ENCODE assay signal across 10 cellular contexts in the genomic region with DNA sequence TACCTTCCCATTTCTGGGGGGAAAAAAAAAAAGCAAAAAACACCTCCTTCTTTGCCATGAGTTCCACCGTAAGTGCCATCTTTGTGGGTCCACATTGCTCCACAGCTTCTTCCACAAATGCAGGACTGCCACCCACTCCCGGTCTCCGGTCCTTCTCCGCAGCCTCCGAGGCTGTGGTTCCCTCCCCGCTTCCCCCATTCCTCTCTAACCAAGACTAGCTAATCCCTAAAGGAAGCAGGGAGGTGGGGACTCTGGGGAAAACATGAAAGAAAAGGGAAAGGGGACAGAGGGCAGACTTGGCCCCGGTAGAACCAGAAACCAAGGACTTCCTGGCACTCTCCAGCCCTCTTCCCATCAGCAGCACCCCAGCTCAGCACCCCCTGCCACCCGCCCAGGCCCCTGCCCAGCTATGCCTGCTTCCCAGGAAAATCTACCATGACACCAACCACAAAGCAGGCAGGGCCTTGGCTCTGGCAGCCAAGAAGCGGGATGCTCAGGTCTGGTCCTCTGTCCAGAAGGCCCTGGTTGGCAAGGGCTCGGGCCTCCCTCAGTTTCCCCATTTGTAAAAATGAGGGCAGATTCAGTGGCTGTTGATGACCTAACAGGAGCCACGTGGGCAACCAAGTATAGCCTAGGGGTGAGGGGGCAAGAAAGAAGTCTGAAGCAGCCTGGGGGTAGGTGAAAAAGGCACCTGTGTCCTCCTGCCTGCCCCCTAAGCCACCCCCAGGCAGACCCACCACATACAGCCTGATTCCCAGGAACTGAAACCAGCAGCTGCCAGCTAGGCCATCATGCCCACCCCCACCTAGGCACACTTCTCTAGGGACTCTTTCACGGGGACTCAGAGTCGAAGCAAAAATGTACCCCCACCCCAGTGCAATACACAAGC. TPM values are rescaled to one million over a fixed set of nuclear protein-coding genes. Genes with fewer than 3 reads are reported as not detected.
A peak's percentile ranks its signal among the peaks of the same experiment; 100 is the strongest.
DNase-seq lines count a peak whose midpoint lies in the region; ATAC-seq and TF ChIP-seq lines count a peak whose summit lies in the region.
"Had no signal": no experiment of that assay in that cellular context is flagged by ENCODE, and none has a peak within 500 bp of the region (broad histone marks: within the 10 kb centered on the region; RNA-seq: fewer than 3 reads in every experiment).

No MANE protein-coding gene starts in this region.

- no peak overlapping the region for H2AFZ ChIP-seq in PC-3 (ENCODE audit: low read length)

- peak overlapping the region; percentile 87 for H3K4me3 Mint-ChIP-seq in neural crest cell

- ATAC-seq in PC-3 (no peak), HG03175 (IDR thresholded peaks at IDR 0.05; ENCODE audit: unreplicated experiment) (no peak), GM18520 (IDR thresholded peaks at IDR 0.05; ENCODE audit: unreplicated experiment) (no peak)

- BruUV-seq in A673 (replicated peaks; lab: Mats Ljungman, UMichigan) (no TSS peak), PC-3 (replicated peaks; lab: Mats Ljungman, UMichigan) (TSS peak; percentile 0)

- peaks cover 18% of the 10 kb centered on the region for H3F3A ChIP-seq in PC-3 (ENCODE audit: low read length, unreplicated experiment)

- peaks cover 5% of the 10 kb centered on the region for H3K36me3 Mint-ChIP-seq in neural crest cell (ENCODE audit: low read depth)
- H3K36me3 Mint-ChIP-seq: CD4-positive, CD25-positive, alpha-beta regulatory T cell had no signal

- TF ChIP-seq CTCF in A673 (conservative IDR thresholded peaks at IDR 0.05; ENCODE audit: low read depth, low read length) (no peak), PC-3 (conservative IDR thresholded peaks at IDR 0.05; ENCODE audit: low read depth, low read length) (no peak), neural crest cell (conservative IDR thresholded peaks at IDR 0.05) (no peak)

- no peaks in the 10 kb centered on the region for H3K9me3 Mint-ChIP-seq in neural crest cell
- H3K9me3 Mint-ChIP-seq: CD4-positive, CD25-positive, alpha-beta regulatory T cell had no signal

- H3K27ac ChIP-seq in A673 (ENCODE audit: low read depth, low read length, poor library complexity, severe bottlenecking) = peak overlapping the region; percentile 95
- peak overlapping the region; percentile 74 for H3K27ac ChIP-seq in PC-3 (ENCODE audit: low read length)
- H3K27ac ChIP-seq in esophagus (ENCODE audit: low read depth in 2 of 2, low read length in 1 of 2) = peak overlapping the region; percentile 88 to 94

- peaks cover 100% of the 10 kb centered on the region for H3K79me2 ChIP-seq in PC-3 (ENCODE audit: low read length)

- peak overlapping the region; percentile 93 for H3K9ac ChIP-seq in PC-3 (ENCODE audit: low read length)

- DNase-seq in A673 (ENCODE audit: low spot score) = peak; percentile 46
- DNase-seq in PC-3 = no peak
- DNase-seq in neural crest cell (ENCODE audit: low read depth, low spot score) = no peak
- no peak for DNase-seq in kidney tubule cell (ENCODE audit: low spot score)
- DNase-seq in HPDE6-E6E7 (ENCODE audit: extremely low spot score) = no peak
- DNase-seq: CD4-positive, CD25-positive, alpha-beta regulatory T cell; MM.1S had no signal

- POLR2A ChIA-PET in A673 (lab: Charles Lee; ENCODE audit: low non-redundant PET) (no interaction called here), PC-3 (lab: Charles Lee; ENCODE audit: unreplicated experiment) (no interaction called here)

- H3K4me1 Mint-ChIP-seq in neural crest cell = peaks cover 38% of the 10 kb centered on the region

- intact Hi-C loops in A673 (cut with micrococcal nuclease; ENCODE audit: unreplicated experiment) = no loop called here
- intact Hi-C loops in PC-3 (cut with micrococcal nuclease) = no loop called here

- WGBS in esophagus, 2 donors = 42 to 51% methylated on average over 13 of the region's 13 CpGs

- H4K20me1 ChIP-seq in PC-3 (ENCODE audit: low read length) = peaks cover 70% of the 10 kb centered on the region

- H3K9me2 ChIP-seq in PC-3 (replicated peaks; ENCODE audit: low read length) = no peaks in the 10 kb centered on the region

- H3K27ac Mint-ChIP-seq in neural crest cell (ENCODE audit: unreplicated experiment) = peak overlapping the region; percentile 57
- H3K27ac Mint-ChIP-seq: CD4-positive, CD25-positive, alpha-beta regulatory T cell had no signal

- H3K36me3 ChIP-seq in A673 (ENCODE audit: insufficient read depth, low read length, poor library complexity, severe bottlenecking) = peaks cover 25% of the 10 kb centered on the region
- H3K36me3 ChIP-seq in PC-3 (ENCODE audit: low read depth, low read length) = peaks cover 65% of the 10 kb centered on the region
- peaks cover 5 to 20% of the 10 kb centered on the region in 2 donors for H3K36me3 ChIP-seq in esophagus (ENCODE audit: control insufficient read depth in 2 of 2, insufficient read depth in 2 of 2, low read length in 1 of 2)

- peaks cover 47% of the 10 kb centered on the region for H3K4me1 ChIP-seq in A673 (ENCODE audit: insufficient read depth, low read length, poor library complexity, severe bottlenecking)
- H3K4me1 ChIP-seq in PC-3 (ENCODE audit: insufficient read depth, low read length) = peaks cover 60% of the 10 kb centered on the region
- H3K4me1 ChIP-seq in esophagus (ENCODE audit: control insufficient read depth in 2 of 2, insufficient read depth in 2 of 2, low read length in 1 of 2) = peaks cover 7 to 12% of the 10 kb centered on the region in 2 donors

- CTCF ChIA-PET in A673 (lab: Charles Lee) = interaction anchor here (1.6 kb wide), 1 partner anchor 71 kb away, joined by 6 read pairs; no protein-coding TSS in a partner anchor
- CTCF ChIA-PET in PC-3 (lab: Charles Lee) = no interaction called here

- H3K27me3 ChIP-seq in A673 (replicated peaks; ENCODE audit: insufficient read depth, low read depth, low read length, poor library complexity) = no peaks in the 10 kb centered on the region
- no peaks in the 10 kb centered on the region for H3K27me3 ChIP-seq in PC-3 (ENCODE audit: low read length)
- no peaks in the 10 kb centered on the region for H3K27me3 ChIP-seq in esophagus (ENCODE audit: control insufficient read depth in 1 of 2, insufficient read depth in 2 of 2, low read length in 2 of 2)

- no peaks in the 10 kb centered on the region for H3K9me3 ChIP-seq in A673 (ENCODE audit: low read depth, low read length, poor library complexity, severe bottlenecking)
- no peaks in the 10 kb centered on the region for H3K9me3 ChIP-seq in PC-3 (ENCODE audit: low read length)
- no peaks in the 10 kb centered on the region for H3K9me3 ChIP-seq in esophagus (ENCODE audit: control insufficient read depth in 2 of 2, insufficient read depth in 1 of 2, low read depth in 1 of 2, low read length in 1 of 2)

- H3K4me2 ChIP-seq in PC-3 (ENCODE audit: low read length) = peak overlapping the region; percentile 96

- H3K4me3 ChIP-seq in A673 (ENCODE audit: low read depth, low read length, poor library complexity, severe bottlenecking) = peak overlapping the region; percentile 93
- peak overlapping the region; percentile 83 for H3K4me3 ChIP-seq in PC-3 (ENCODE audit: low read length)
- H3K4me3 ChIP-seq in esophagus (ENCODE audit: low read depth in 1 of 2, low read length in 2 of 2) = peak overlapping the region; percentile 72 to 83

- no peaks in the 10 kb centered on the region for H3K27me3 Mint-ChIP-seq in neural crest cell (ENCODE audit: low read depth)

RNA-seq across cellular contexts. Expression of gene EPHA2, which starts 2.5 kb away (rescaled TPM):
- total RNA-seq in A673 (2021) (70.5 and 91.6 TPM in 2 replicates), PC-3 (2014; rRNA removed) (459 and 567 TPM in 2 replicates), neural crest cell (21.7 and 25.0 TPM in 2 replicates)
- polyA plus RNA-seq in esophagus = 100 to 1,000 TPM; 111 to 133 TPM
- total RNA-seq: CD4-positive, CD25-positive, alpha-beta regulatory T cell had no signal
- polyA plus RNA-seq: CD4-positive, CD25-positive, alpha-beta regulatory T cell had no signal

RNA-seq across cellular contexts. Expression of gene ARHGEF19, which starts 59.1 kb away (rescaled TPM):
- 5.2 and 5.8 TPM in 2 replicates for total RNA-seq in A673 (2021)
- total RNA-seq in PC-3 (2014; rRNA removed) = 13.8 and 28.1 TPM in 2 replicates
- polyA plus RNA-seq in esophagus = 10 to 100 TPM; 20.1 to 31.1 TPM
- 7.7 and 9.0 TPM in 2 replicates for total RNA-seq in neural crest cell
